Comparison of ENCODE assay signal across 24 cellular contexts in genomic region chr7:137266764-137267163, GRCh38.
"Had no signal": no experiment of that assay in that cellular context is flagged by ENCODE, and none has a peak within 500 bp of the region (broad histone marks: within the 10 kb centered on the region; RNA-seq: fewer than 3 reads in every experiment).

No MANE protein-coding gene starts in this region.

- H3K4me3 ChIP-seq: body of pancreas, cardiac muscle cell, heart right ventricle, left ventricle myocardium inferior, psoas muscle, right atrium auricular region, tibial nerve, uterus had no signal

- H3K27me3 ChIP-seq: body of pancreas, cardiac muscle cell, heart right ventricle, right atrium auricular region, tibial nerve, uterus had no signal

- H3K4me3 Mint-ChIP-seq: activated CD4-positive, alpha-beta memory T cell treated with anti-CD3 and anti-CD28 coated beads, Interleukin-2, amount 10 ng/mL, durations not matched to agents 7 days and 5 days; activated CD4-positive, alpha-beta T cell treated with anti-CD3 and anti-CD28 coated beads, Interleukin-2, amount 10 ng/mL, durations not matched to agents 24 days and 14 days; activated naive CD8-positive, alpha-beta T cell treated with anti-CD3 and anti-CD28 coated beads, Interleukin-2, amount 50 U/mL, for 24 hours; natural killer cell; stimulated activated naive CD8-positive, alpha-beta T cell treated with anti-CD3 and anti-CD28 coated beads, Interleukin-15, Interleukin-2, amounts not matched to agents 100 ng/mL and 50 ng/mL, for 24 hours had no signal

- H3K27me3 Mint-ChIP-seq: activated CD4-positive, alpha-beta memory T cell treated with anti-CD3 and anti-CD28 coated beads, Interleukin-2, amount 10 ng/mL, durations not matched to agents 7 days and 5 days; activated CD4-positive, alpha-beta T cell treated with anti-CD3 and anti-CD28 coated beads, Interleukin-2, amount 10 ng/mL, durations not matched to agents 24 days and 14 days; activated naive CD8-positive, alpha-beta T cell treated with anti-CD3 and anti-CD28 coated beads, Interleukin-2, amount 50 U/mL, for 24 hours; stimulated activated naive CD8-positive, alpha-beta T cell treated with anti-CD3 and anti-CD28 coated beads, Interleukin-15, Interleukin-2, amounts not matched to agents 100 ng/mL and 50 ng/mL, for 24 hours had no signal

- H3K9me3 Mint-ChIP-seq: activated CD4-positive, alpha-beta T cell treated with anti-CD3 and anti-CD28 coated beads, Interleukin-2, amount 10 ng/mL, durations not matched to agents 24 days and 14 days had no signal

- H3K27ac Mint-ChIP-seq: activated CD4-positive, alpha-beta memory T cell treated with anti-CD3 and anti-CD28 coated beads, Interleukin-2, amount 10 ng/mL, durations not matched to agents 7 days and 5 days; activated CD4-positive, alpha-beta T cell treated with anti-CD3 and anti-CD28 coated beads, Interleukin-2, amount 10 ng/mL, durations not matched to agents 24 days and 14 days; activated naive CD8-positive, alpha-beta T cell treated with anti-CD3 and anti-CD28 coated beads, Interleukin-2, amount 50 U/mL, for 24 hours; natural killer cell; stimulated activated naive CD8-positive, alpha-beta T cell treated with anti-CD3 and anti-CD28 coated beads, Interleukin-15, Interleukin-2, amounts not matched to agents 100 ng/mL and 50 ng/mL, for 24 hours had no signal

- H3K36me3 ChIP-seq: cardiac muscle cell, heart right ventricle, left ventricle myocardium inferior, right atrium auricular region, tibial nerve, uterus had no signal

- FAIRE-seq: endometrium, kidney had no signal

- H3K4me1 ChIP-seq: body of pancreas, heart right ventricle, left ventricle myocardium inferior, psoas muscle, right atrium auricular region, tibial nerve, uterus had no signal

- H3K27ac ChIP-seq: body of pancreas, cardiac muscle cell, heart right ventricle, left ventricle myocardium inferior, psoas muscle, right atrium auricular region, tibial nerve, uterus had no signal

- ATAC-seq: activated CD4-positive, CD25-positive, alpha-beta regulatory T cell treated with anti-CD3 and anti-CD28 coated beads, Interleukin-2, amount 50 U/mL, for 24 hours; activated naive CD8-positive, alpha-beta T cell treated with anti-CD3 and anti-CD28 coated beads, Interleukin-2, amount 50 U/mL, for 24 hours; body of pancreas; heart right ventricle; natural killer cell; psoas muscle had no signal

- H3K4me1 Mint-ChIP-seq: activated CD4-positive, alpha-beta memory T cell treated with anti-CD3 and anti-CD28 coated beads, Interleukin-2, amount 10 ng/mL, durations not matched to agents 7 days and 5 days; activated CD4-positive, alpha-beta T cell treated with anti-CD3 and anti-CD28 coated beads, Interleukin-2, amount 10 ng/mL, durations not matched to agents 24 days and 14 days; activated naive CD8-positive, alpha-beta T cell treated with anti-CD3 and anti-CD28 coated beads, Interleukin-2, amount 50 U/mL, for 24 hours; natural killer cell had no signal

- H3K9me3 ChIP-seq: left ventricle myocardium inferior, psoas muscle, right atrium auricular region, tibial nerve, uterus had no signal

- DNase-seq: activated CD4-positive, alpha-beta memory T cell treated with anti-CD3 and anti-CD28 coated beads, Interleukin-2, amount 10 ng/mL, durations not matched to agents 7 days and 5 days; activated CD4-positive, alpha-beta T cell treated with anti-CD3 and anti-CD28 coated beads, Interleukin-2, amount 10 ng/mL, durations not matched to agents 24 days and 14 days; activated effector memory CD4-positive, alpha-beta T cell treated with anti-CD3 and anti-CD28 coated beads, Interleukin-2, amount 50 U/mL, for 16 hours; activated naive CD4-positive, alpha-beta T cell treated with anti-CD3 and anti-CD28 coated beads, Interleukin-2, amount 50 U/mL, for 16 hours; activated naive CD8-positive, alpha-beta T cell treated with anti-CD3 and anti-CD28 coated beads, Interleukin-2, amount 50 U/mL, for 24 hours; body of pancreas; cortex of kidney; erythroblast; foreskin fibroblast; heart right ventricle; kidney; left ventricle myocardium inferior; mammary epithelial cell; midbrain; natural killer cell; psoas muscle; stimulated activated CD4-positive, alpha-beta T cell treated with anti-CD3 and anti-CD28 coated beads, Interleukin-1b, Interleukin-23, amount 100 ng/mL, for 48 hours; uterus had no signal

- H3K36me3 Mint-ChIP-seq: natural killer cell had no signal
